ENCODE assay signal across 21 cellular contexts in the genomic region with DNA sequence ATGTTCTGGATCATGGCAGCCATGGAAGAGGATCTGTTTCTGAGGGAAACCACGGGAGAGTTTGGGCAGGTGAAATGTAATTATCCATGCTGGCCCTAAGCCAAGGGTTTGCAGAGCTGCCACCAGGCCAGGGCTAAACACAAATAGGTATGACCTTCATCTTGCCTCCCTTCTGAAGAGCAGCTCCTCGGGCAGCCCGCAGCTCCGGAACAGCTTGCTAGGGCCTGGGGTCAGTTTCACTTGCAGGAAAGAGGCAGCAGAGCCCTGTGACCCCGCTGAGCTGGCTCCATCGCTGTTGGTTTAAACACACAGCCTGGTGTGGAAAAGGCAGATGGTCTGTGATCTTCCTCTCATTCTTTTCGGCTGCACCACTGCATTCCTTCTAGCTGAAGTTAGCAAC.
A peak's percentile ranks its signal among the peaks of the same experiment; 100 is the strongest.
DNase-seq lines count a peak whose midpoint lies in the region; ATAC-seq and TF ChIP-seq lines count a peak whose summit lies in the region.
"Had no signal": no experiment of that assay in that cellular context is flagged by ENCODE, and none has a peak within 500 bp of the region (broad histone marks: within the 10 kb centered on the region; RNA-seq: fewer than 3 reads in every experiment).

No MANE protein-coding gene starts in this region.

- H3K79me1 ChIP-seq in IMR-90 (ENCODE audit: low read depth in 1 of 2, low read length in 2 of 2) = no peaks in the 10 kb centered on the region

- no peak overlapping the region for H4K91ac ChIP-seq in IMR-90 (ENCODE audit: insufficient read depth, low read depth, low read length)

- H3K36me3 Mint-ChIP-seq in endothelial cell (ENCODE audit: low read depth, unreplicated experiment) = no peaks in the 10 kb centered on the region
- H3K36me3 Mint-ChIP-seq: naive B cell had no signal

- H2BK120ac ChIP-seq in IMR-90 (ENCODE audit: low read depth, low read length) = no peak overlapping the region

- no peak overlapping the region for H3K4me3 Mint-ChIP-seq in endothelial cell (ENCODE audit: unreplicated experiment)
- H3K4me3 Mint-ChIP-seq: HFFc6, IgD-negative memory B cell, naive B cell had no signal

- H3K4ac ChIP-seq in IMR-90 (ENCODE audit: low read depth, low read length) = no peak overlapping the region

- no peaks in the 10 kb centered on the region for H4K20me1 ChIP-seq in IMR-90 (ENCODE audit: insufficient read depth, low read length)

- no TSS peak for BruUV-seq in IMR-90 (replicated peaks; lab: Mats Ljungman, UMichigan)

- H4K5ac ChIP-seq in IMR-90 (ENCODE audit: low read depth, low read length) = no peak overlapping the region

- intact Hi-C loops in IMR-90 (cut with micrococcal nuclease) = no loop called here

- H2BK15ac ChIP-seq in IMR-90 (ENCODE audit: low read depth, low read length) = no peak overlapping the region

- in situ Hi-C loops in IMR-90 (cut with MboI; ENCODE audit: low sequenced_read_pairs) = loop anchor here (25.0 kb wide), 1 partner anchor 1327 kb away; no protein-coding TSS in a partner anchor

- H3K14ac ChIP-seq in IMR-90 (replicated peaks; ENCODE audit: low read depth, low read length) = no peak overlapping the region

- dilution Hi-C loops in IMR-90 (cut with HindIII; ENCODE audit: low sequenced_read_pairs, unreplicated experiment) = no loop called here

- no peaks in the 10 kb centered on the region for H3K9me1 ChIP-seq in IMR-90 (ENCODE audit: insufficient read depth, low read length)

- TF ChIP-seq RAD21 in IMR-90 (IDR thresholded peaks at IDR 0.05; ENCODE audit: low read length) = no peak

- peak overlapping the region; percentile 47; the same call in 1 of the 2 replicates for H3K4me2 ChIP-seq in IMR-90 (ENCODE audit: low read depth, low read length)

- no peak overlapping the region for H3K56ac ChIP-seq in IMR-90 (ENCODE audit: extremely low read depth, insufficient read depth, low read length)

- H3K9me3 Mint-ChIP-seq in endothelial cell (ENCODE audit: unreplicated experiment) = no peaks in the 10 kb centered on the region
- H3K9me3 Mint-ChIP-seq: IgD-negative memory B cell, naive B cell had no signal

- peak overlapping the region; percentile 29 for H2AFZ ChIP-seq in IMR-90 (replicated peaks; ENCODE audit: low read length, poor library complexity)
- H2AFZ ChIP-seq: parathyroid adenoma had no signal

- ATAC-seq in IMR-90 (ENCODE audit: low read depth) = no peak
- ATAC-seq in HG03196 (IDR thresholded peaks at IDR 0.05; ENCODE audit: unreplicated experiment) = no peak
- ATAC-seq in GM21825 (IDR thresholded peaks at IDR 0.05; ENCODE audit: unreplicated experiment) = no peak

- H3K27ac Mint-ChIP-seq in endothelial cell (ENCODE audit: unreplicated experiment) = peak overlapping the region; percentile 64
- H3K27ac Mint-ChIP-seq: HFFc6, IgD-negative memory B cell had no signal

- TF ChIP-seq POLR2A in IMR-90 (IDR thresholded peaks at IDR 0.05; ENCODE audit: low read depth, low read length) = no peak

- H3K36me3 ChIP-seq in IMR-90 (ENCODE audit: control insufficient read depth, insufficient read depth, low read length) = no peaks in the 10 kb centered on the region
- H3K36me3 ChIP-seq: colonic mucosa had no signal

- no peaks in the 10 kb centered on the region for H3K27me3 ChIP-seq in IMR-90 (ENCODE audit: control insufficient read depth, insufficient read depth, low read length)
- H3K27me3 ChIP-seq: colonic mucosa had no signal

- no peak overlapping the region for H2BK5ac ChIP-seq in IMR-90 (ENCODE audit: low read depth, low read length, poor library complexity, severe bottlenecking)

- H2BK20ac ChIP-seq in IMR-90 (ENCODE audit: low read depth, low read length) = no peak overlapping the region

- peaks cover 26% of the 10 kb centered on the region for H3K4me1 Mint-ChIP-seq in endothelial cell (ENCODE audit: unreplicated experiment)

- no CpG with 5 or more reads among the region's 7 CpGs for whole genome bisulfite sequencing in IMR-90 (ENCODE audit: extremely low coverage in 2 of 2, insufficient read length in 1 of 2), 2 experiments

- CTCF ChIA-PET in IMR-90 (lab: Yijun Ruan, JAX) = no interaction called here

- H3K9ac ChIP-seq in IMR-90 (ENCODE audit: low read depth, low read length) = no peak overlapping the region
- H3K9ac ChIP-seq: parathyroid adenoma had no signal

- POLR2A ChIA-PET in IMR-90 (lab: Charles Lee; ENCODE audit: unreplicated experiment) = no interaction called here

- H3K27me3 Mint-ChIP-seq in endothelial cell (ENCODE audit: unreplicated experiment) = peaks cover 3% of the 10 kb centered on the region
- H3K27me3 Mint-ChIP-seq: IgD-negative memory B cell, naive B cell had no signal

- no peak overlapping the region for H3K27ac ChIP-seq in IMR-90 (ENCODE audit: insufficient read depth, low read length)
- H3K27ac ChIP-seq: colonic mucosa, epithelial cell of prostate, parathyroid adenoma had no signal

- no peak overlapping the region for H2AK5ac ChIP-seq in IMR-90 (ENCODE audit: low read depth, low read length)

- H4K8ac ChIP-seq in IMR-90 (ENCODE audit: low read depth in 2 of 2, low read length in 2 of 2) = no peak overlapping the region

- H2AK9ac ChIP-seq in IMR-90 (replicated peaks; ENCODE audit: low read depth, low read length, poor library complexity) = no peak overlapping the region

- no peak overlapping the region for H3K4me3 ChIP-seq in IMR-90 (ENCODE audit: insufficient read depth, low read depth, low read length)
- H3K4me3 ChIP-seq: colonic mucosa, lung had no signal

- no peak for TF ChIP-seq CTCF in IMR-90 (conservative IDR thresholded peaks at IDR 0.05; ENCODE audit: low read depth, low read length)
- TF ChIP-seq CTCF in endothelial cell (IDR thresholded peaks at IDR 0.05; ENCODE audit: unreplicated experiment) = no peak

- peak; percentile 56 for DNase-seq in DMS 273 (lab: John Stamatoyannopoulos, UW; ENCODE audit: unreplicated experiment)
- peak; percentile 5 for DNase-seq in IMR-90
- peak; percentile 93 for DNase-seq in NCI-H69 (lab: John Stamatoyannopoulos, UW)
- DNase-seq in endothelial cell (ENCODE audit: low spot score) = peak; percentile 26
- no peak for DNase-seq in NCI-H1048 (lab: John Stamatoyannopoulos, UW)
- DNase-seq in pons (ENCODE audit: low spot score) = no peak
- DNase-seq: activated CD4-positive, CD25-positive, alpha-beta regulatory T cell treated with anti-CD3 and anti-CD28 coated beads, Interleukin-2, amount 50 U/mL, for 72 hours; aorta; Calu3; colonic mucosa; HFFc6; naive B cell; SIG-M5; stimulated activated CD4-positive, alpha-beta T cell treated with anti-CD3 and anti-CD28 coated beads, Interleukin-12 subunit alpha, Interleukin-12 subunit beta, amount 100 ng/mL, for 4 hours; stimulated activated naive CD4-positive, alpha-beta T cell treated with Interleukin-2 at 50 U/mL for 16 hours had no signal

- H3K9me3 ChIP-seq in IMR-90 (ENCODE audit: control insufficient read depth, insufficient read depth, low read length) = no peaks in the 10 kb centered on the region
- H3K9me3 ChIP-seq: colonic mucosa had no signal

- H3K18ac ChIP-seq in IMR-90 (ENCODE audit: low read depth, low read length) = no peak overlapping the region

- no peak overlapping the region for H3K23ac ChIP-seq in IMR-90 (ENCODE audit: low read depth, low read length)

- H3K4me1 ChIP-seq in IMR-90 (ENCODE audit: control insufficient read depth, insufficient read depth, low read length) = no peaks in the 10 kb centered on the region
- H3K4me1 ChIP-seq: colonic mucosa, parathyroid adenoma had no signal

TF ChIP-seq in IMR-90, 13 proteins besides CTCF, POLR2A, EP300 and RAD21:
- no peak for TF ChIP-seq CEBPB (IDR thresholded peaks at IDR 0.05; ENCODE audit: low read depth, low read length)
- TF ChIP-seq SMC3 (IDR thresholded peaks at IDR 0.05; ENCODE audit: low read depth, low read length) = no peak
- no peak for TF ChIP-seq RCOR1 (IDR thresholded peaks at IDR 0.05; ENCODE audit: insufficient replicate concordance, low read length)
- TF ChIP-seq RFX5 (IDR thresholded peaks at IDR 0.05; ENCODE audit: low read depth, low read length) = no peak
- TF ChIP-seq CHD1 (IDR thresholded peaks at IDR 0.05; ENCODE audit: low read depth, low read length) = no peak
- TF ChIP-seq FOS (IDR thresholded peaks at IDR 0.05; ENCODE audit: low read depth, low read length) = no peak
- TF ChIP-seq, protein P1, sequence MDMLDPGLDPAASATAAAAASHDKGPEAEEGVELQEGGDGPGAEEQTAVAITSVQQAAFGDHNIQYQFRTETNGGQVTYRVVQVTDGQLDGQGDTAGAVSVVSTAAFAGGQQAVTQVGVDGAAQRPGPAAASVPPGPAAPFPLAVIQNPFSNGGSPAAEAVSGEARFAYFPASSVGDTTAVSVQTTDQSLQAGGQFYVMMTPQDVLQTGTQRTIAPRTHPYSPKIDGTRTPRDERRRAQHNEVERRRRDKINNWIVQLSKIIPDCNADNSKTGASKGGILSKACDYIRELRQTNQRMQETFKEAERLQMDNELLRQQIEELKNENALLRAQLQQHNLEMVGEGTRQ (IDR thresholded peaks at IDR 0.05; ENCODE audit: low read depth, low read length) = no peak
- TF ChIP-seq NFE2L2 (IDR thresholded peaks at IDR 0.05; ENCODE audit: low read depth, low read length) = no peak
- no peak for TF ChIP-seq MAZ (IDR thresholded peaks at IDR 0.05; ENCODE audit: borderline replicate concordance, low read depth, low read length)
- TF ChIP-seq MXI1 (IDR thresholded peaks at IDR 0.05; ENCODE audit: borderline replicate concordance, low read depth, low read length) = no peak
- TF ChIP-seq BHLHE40 (IDR thresholded peaks at IDR 0.05; ENCODE audit: low read depth, low read length) = no peak
- TF ChIP-seq, protein P2, sequence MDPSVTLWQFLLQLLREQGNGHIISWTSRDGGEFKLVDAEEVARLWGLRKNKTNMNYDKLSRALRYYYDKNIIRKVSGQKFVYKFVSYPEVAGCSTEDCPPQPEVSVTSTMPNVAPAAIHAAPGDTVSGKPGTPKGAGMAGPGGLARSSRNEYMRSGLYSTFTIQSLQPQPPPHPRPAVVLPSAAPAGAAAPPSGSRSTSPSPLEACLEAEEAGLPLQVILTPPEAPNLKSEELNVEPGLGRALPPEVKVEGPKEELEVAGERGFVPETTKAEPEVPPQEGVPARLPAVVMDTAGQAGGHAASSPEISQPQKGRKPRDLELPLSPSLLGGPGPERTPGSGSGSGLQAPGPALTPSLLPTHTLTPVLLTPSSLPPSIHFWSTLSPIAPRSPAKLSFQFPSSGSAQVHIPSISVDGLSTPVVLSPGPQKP (IDR thresholded peaks at IDR 0.05; ENCODE audit: borderline replicate concordance, low read depth, low read length) = no peak
- no peak for TF ChIP-seq MAFK (IDR thresholded peaks at IDR 0.05; ENCODE audit: low read depth, low read length)

Comparison
In these comparisons a context has a peak if more than half of its experiments do, and no peak if none do; other contexts are left out.
1. DNase-seq: peak in DMS 273 (single experiment), IMR-90 (single experiment), NCI-H69 (single experiment) and endothelial cell (single experiment); none in NCI-H1048 (single experiment) and pons (single experiment).